Comparison of ENCODE assay signal across 15 cellular contexts in genomic region chr20:49684335-49684997, GRCh38. TPM values are rescaled to one million over a fixed set of nuclear protein-coding genes. Genes with fewer than 3 reads are reported as not detected.
DNase-seq lines count a peak whose midpoint lies in the region; FAIRE-seq and TF ChIP-seq lines count a peak whose summit lies in the region.
"Had no signal": no experiment of that assay in that cellular context is flagged by ENCODE, and none has a peak within 500 bp of the region (broad histone marks: within the 10 kb centered on the region; RNA-seq: fewer than 3 reads in every experiment).

No MANE protein-coding gene starts in this region.

- H3K4me3 Mint-ChIP-seq in neural crest cell (no peak overlapping the region), progenitor cell of endocrine pancreas (ENCODE audit: low read depth) (no peak overlapping the region)

- H3K27me3 Mint-ChIP-seq in neural crest cell (ENCODE audit: low read depth) = no peaks in the 10 kb centered on the region
- H3K27me3 Mint-ChIP-seq in progenitor cell of endocrine pancreas = no peaks in the 10 kb centered on the region

- H3K4me1 Mint-ChIP-seq in neural crest cell (peaks cover 56% of the 10 kb centered on the region), progenitor cell of endocrine pancreas (ENCODE audit: low read depth) (peaks cover 29% of the 10 kb centered on the region)

- no peak overlapping the region for H3K4me3 ChIP-seq in BLaER1
- no peak overlapping the region for H3K4me3 ChIP-seq in choroid plexus epithelial cell (ENCODE audit: low read depth, low read length)
- H3K4me3 ChIP-seq in uterus = no peak overlapping the region
- H3K4me3 ChIP-seq: left ventricle myocardium inferior, ovary had no signal

- H3K4me1 ChIP-seq in BLaER1 (peaks cover 44% of the 10 kb centered on the region), uterus (peaks cover 0 to 6% of the 10 kb centered on the region in 2 donors)

- no peak overlapping the region for H3K9ac ChIP-seq in BLaER1

- H3K36me3 Mint-ChIP-seq in neural crest cell (ENCODE audit: low read depth) (no peaks in the 10 kb centered on the region), progenitor cell of endocrine pancreas (ENCODE audit: insufficient read depth) (peaks cover 3% of the 10 kb centered on the region)

- TF ChIP-seq POLR2A in uterus (IDR thresholded peaks at IDR 0.05) (no peak), H54 (IDR thresholded peaks at IDR 0.05; ENCODE audit: low read depth, low read length) (no peak)

- no peak overlapping the region for H3K27ac ChIP-seq in BLaER1
- H3K27ac ChIP-seq in uterus = peak overlapping the region in 1 of 2 donors; percentile 58

- H3K27me3 ChIP-seq in BLaER1 (no peaks in the 10 kb centered on the region), uterus (no peaks in the 10 kb centered on the region)
- H3K27me3 ChIP-seq: ovary had no signal

- TF ChIP-seq CTCF in choroid plexus epithelial cell (conservative IDR thresholded peaks at IDR 0.05; ENCODE audit: low read depth, low read length) (no peak), neural crest cell (conservative IDR thresholded peaks at IDR 0.05) (no peak), uterus (IDR thresholded peaks at IDR 0.05) (no peak), progenitor cell of endocrine pancreas (IDR thresholded peaks at IDR 0.05; ENCODE audit: unreplicated experiment) (no peak)

- no peak for FAIRE-seq in H54 (lab: Jason Lieb, UNC)
- FAIRE-seq: bronchial epithelial cell, endothelial cell of umbilical vein had no signal

- intact Hi-C loops in uterus (cut with DNase I; ENCODE audit: low total_unique reads) = no loop called here

- peaks cover 12% of the 10 kb centered on the region for H3K36me3 ChIP-seq in BLaER1
- no peaks in the 10 kb centered on the region for H3K36me3 ChIP-seq in uterus
- H3K36me3 ChIP-seq: ovary had no signal

- no peaks in the 10 kb centered on the region for H3K9me3 ChIP-seq in BLaER1
- H3K9me3 ChIP-seq in uterus = no peaks in the 10 kb centered on the region
- H3K9me3 ChIP-seq: left ventricle myocardium inferior, ovary had no signal

- H3K27ac Mint-ChIP-seq in neural crest cell (ENCODE audit: unreplicated experiment) (peak overlapping the region; percentile 63), progenitor cell of endocrine pancreas (no peak overlapping the region)

- peak; percentile 41 for DNase-seq in NCI-H82 treated with DMSO at 0.1 percent for 48 hours (lab: John Stamatoyannopoulos, UW; ENCODE audit: unreplicated experiment)
- DNase-seq in choroid plexus epithelial cell (ENCODE audit: low read depth) = peak; percentile 51
- DNase-seq in neural crest cell (ENCODE audit: low read depth, low spot score) = no peak
- no peak for DNase-seq in uterus
- no peak for DNase-seq in progenitor cell of endocrine pancreas (ENCODE audit: low spot score, unreplicated experiment)
- DNase-seq in H54 (ENCODE audit: insufficient read length, low spot score) = no peak
- no peak for DNase-seq in mucosa of gallbladder (ENCODE audit: low spot score)
- DNase-seq: activated CD4-positive, alpha-beta T cell treated with anti-CD3 and anti-CD28 coated beads, Interleukin-2, amount 50 U/mL, for 48 hours; activated effector memory CD4-positive, alpha-beta T cell treated with anti-CD3 and anti-CD28 coated beads, Interleukin-2, amount 50 U/mL, for 16 hours; left ventricle myocardium inferior; NCI-H2029 had no signal

- peak overlapping the region; percentile 32; the same call in 1 of the 2 replicates for H3K4me2 ChIP-seq in BLaER1

- peaks cover 99% of the 10 kb centered on the region for H4K20me1 ChIP-seq in BLaER1

- no peaks in the 10 kb centered on the region for H3K9me3 Mint-ChIP-seq in neural crest cell
- H3K9me3 Mint-ChIP-seq in progenitor cell of endocrine pancreas (ENCODE audit: low read depth) = no peaks in the 10 kb centered on the region

RNA-seq across cellular contexts. Expression of gene B4GALT5, which starts 29.2 kb away (rescaled TPM):
- total RNA-seq in neural crest cell (48.9 and 49.0 TPM in 2 replicates), uterus (10 to 100 TPM; 13.5 to 59.0 (median 25.0) TPM), progenitor cell of endocrine pancreas (58.6 and 58.8 TPM in 2 replicates), mucosa of gallbladder (62.2 TPM)

Comparison
In these comparisons a context has a peak if more than half of its experiments do, and no peak if none do; other contexts are left out.
1. DNase-seq: peak in NCI-H82 treated with DMSO at 0.1 percent for 48 hours (single experiment) and choroid plexus epithelial cell (single experiment); none in neural crest cell (single experiment), uterus (0 of 2), progenitor cell of endocrine pancreas (single experiment), H54 (single experiment) and mucosa of gallbladder (single experiment).